Comparison of ENCODE assay signal across 8 cellular contexts in genomic region chr7:130894146-130895005, GRCh38.
A peak's percentile ranks its signal among the peaks of the same experiment; 100 is the strongest.
DNase-seq lines count a peak whose midpoint lies in the region; ATAC-seq and TF ChIP-seq lines count a peak whose summit lies in the region.

No MANE protein-coding gene starts in this region.

- peaks cover 6% of the 10 kb centered on the region for H3K36me3 Mint-ChIP-seq in IgD-negative memory B cell
- peaks cover 84% of the 10 kb centered on the region for H3K36me3 Mint-ChIP-seq in activated naive CD8-positive, alpha-beta T cell treated with anti-CD3 and anti-CD28 coated beads, Interleukin-2, amount 50 U/mL, for 24 hours (ENCODE audit: low read depth)

- peaks cover 78% of the 10 kb centered on the region for H3K4me1 ChIP-seq in A673 (ENCODE audit: insufficient read depth, low read length, poor library complexity, severe bottlenecking)
- H3K4me1 ChIP-seq in testis, result peaks cover 54% of the 10 kb centered on the region

- H3K4me3 ChIP-seq in A673 (ENCODE audit: low read depth, low read length, poor library complexity, severe bottlenecking), result no peak overlapping the region
- H3K4me3 ChIP-seq in testis, result no peak overlapping the region

- H3K27ac ChIP-seq in A673 (ENCODE audit: low read depth, low read length, poor library complexity, severe bottlenecking) (peak overlapping the region; percentile 70), testis (peak overlapping the region; percentile 45 to 69)

- H3K27ac Mint-ChIP-seq in IgD-negative memory B cell, result peak overlapping the region; percentile 85 to 96 (median 91)
- peak overlapping the region; percentile 95 for H3K27ac Mint-ChIP-seq in activated naive CD8-positive, alpha-beta T cell treated with anti-CD3 and anti-CD28 coated beads, Interleukin-2, amount 50 U/mL, for 24 hours

- H3K27me3 ChIP-seq in A673 (replicated peaks; ENCODE audit: insufficient read depth, low read depth, low read length, poor library complexity), result no peaks in the 10 kb centered on the region
- H3K27me3 ChIP-seq in testis, result no peaks in the 10 kb centered on the region

- no peak for TF ChIP-seq POLR2A in testis (IDR thresholded peaks at IDR 0.05)

- CTCF ChIA-PET in A673 (lab: Charles Lee), result interaction anchor here (0.9 kb wide), 1 partner anchor 145 kb away, joined by 4 read pairs; no protein-coding TSS in a partner anchor

- intact Hi-C loops in A673 (cut with micrococcal nuclease; ENCODE audit: unreplicated experiment) (no loop called here), testis (cut with DNase I; ENCODE audit: low total_unique reads) (loop anchor here (10.0 kb wide), 1 partner anchor 210 kb away; no protein-coding TSS in a partner anchor)

- TF ChIP-seq CTCF in A673 (conservative IDR thresholded peaks at IDR 0.05; ENCODE audit: low read depth, low read length) (no peak), testis (IDR thresholded peaks at IDR 0.05) (no peak)

- H3K9me3 ChIP-seq in A673 (ENCODE audit: low read depth, low read length, poor library complexity, severe bottlenecking), result peaks cover 6% of the 10 kb centered on the region
- no peaks in the 10 kb centered on the region for H3K9me3 ChIP-seq in testis

- POLR2A ChIA-PET in A673 (lab: Charles Lee; ENCODE audit: low non-redundant PET), result no interaction called here

- ATAC-seq in activated naive CD8-positive, alpha-beta T cell treated with anti-CD3 and anti-CD28 coated beads, Interleukin-2, amount 50 U/mL, for 24 hours, result no peak
- no peak for ATAC-seq in HG03469 (IDR thresholded peaks at IDR 0.05; ENCODE audit: unreplicated experiment)

- DNase-seq in A673 (ENCODE audit: low spot score) (peak; percentile 26), islet precursor cell (peak; percentile 67), testis (no peak), NCI-H2171 (lab: John Stamatoyannopoulos, UW) (no peak), activated gamma-delta T cell treated with Interleukin-2 at 50 U/mL for 16 hours (no peak)
- no peak for DNase-seq in activated naive CD8-positive, alpha-beta T cell treated with anti-CD3 and anti-CD28 coated beads, Interleukin-2, amount 50 U/mL, for 24 hours

- H3K36me3 ChIP-seq in A673 (ENCODE audit: insufficient read depth, low read length, poor library complexity, severe bottlenecking) (peaks cover 80% of the 10 kb centered on the region), testis (ENCODE audit: low read depth, missing control alignments) (no peaks in the 10 kb centered on the region)

- H3K4me1 Mint-ChIP-seq in IgD-negative memory B cell, result peaks cover 32 to 53% (median 39%) of the 10 kb centered on the region in 3 donors
- peaks cover 81% of the 10 kb centered on the region for H3K4me1 Mint-ChIP-seq in activated naive CD8-positive, alpha-beta T cell treated with anti-CD3 and anti-CD28 coated beads, Interleukin-2, amount 50 U/mL, for 24 hours

- 48 to 57% methylated on average over 13 to 14 of the region's 14 CpGs for WGBS in testis, 2 donors

- no peak overlapping the region for H3K4me3 Mint-ChIP-seq in IgD-negative memory B cell
- H3K4me3 Mint-ChIP-seq in activated naive CD8-positive, alpha-beta T cell treated with anti-CD3 and anti-CD28 coated beads, Interleukin-2, amount 50 U/mL, for 24 hours, result peak overlapping the region; percentile 20

- no TSS peak for BruUV-seq in A673 (replicated peaks; lab: Mats Ljungman, UMichigan)

- H3K9me3 Mint-ChIP-seq in IgD-negative memory B cell, result no peaks in the 10 kb centered on the region
- H3K9me3 Mint-ChIP-seq in activated naive CD8-positive, alpha-beta T cell treated with anti-CD3 and anti-CD28 coated beads, Interleukin-2, amount 50 U/mL, for 24 hours, result no peaks in the 10 kb centered on the region

- no peaks in the 10 kb centered on the region for H3K27me3 Mint-ChIP-seq in IgD-negative memory B cell
- H3K27me3 Mint-ChIP-seq in activated naive CD8-positive, alpha-beta T cell treated with anti-CD3 and anti-CD28 coated beads, Interleukin-2, amount 50 U/mL, for 24 hours, result no peaks in the 10 kb centered on the region

Comparison
In these comparisons a context has a peak if more than half of its experiments do, and no peak if none do; other contexts are left out.
1. DNase-seq: peak in A673 (single experiment) and islet precursor cell (single experiment); none in activated naive CD8-positive, alpha-beta T cell treated with anti-CD3 and anti-CD28 coated beads, Interleukin-2, amount 50 U/mL, for 24 hours (single experiment), testis (single experiment), NCI-H2171 (single experiment) and activated gamma-delta T cell treated with Interleukin-2 at 50 U/mL for 16 hours (single experiment).